In genomic region chr3:125072310-125072709, GRCh38 we compare ENCODE assay signal across 16 cellular contexts. TPM values are rescaled to one million over a fixed set of nuclear protein-coding genes. Genes with fewer than 3 reads are reported as not detected.
DNase-seq lines count a peak whose midpoint lies in the region; ATAC-seq and TF ChIP-seq lines count a peak whose summit lies in the region.
"Had no signal": no experiment of that assay in that cellular context is flagged by ENCODE, and none has a peak within 500 bp of the region (broad histone marks: within the 10 kb centered on the region; RNA-seq: fewer than 3 reads in every experiment).

No MANE protein-coding gene starts in this region.

- intact Hi-C loops in psoas muscle (cut with DNase I): no loop called here

- no peak overlapping the region for H3K4me3 ChIP-seq in cardiac fibroblast (replicated peaks in 1 of 2; ENCODE audit: low read depth in 2 of 2, low read length in 2 of 2)
- H3K4me3 ChIP-seq in psoas muscle: no peak overlapping the region
- H3K4me3 ChIP-seq: coronary artery, heart right ventricle, thoracic aorta had no signal

- ATAC-seq in psoas muscle (peak; percentile 43 to 58 (median 46)), GM18873 (IDR thresholded peaks at IDR 0.05; ENCODE audit: low FRiP score, unreplicated experiment) (no peak)
- ATAC-seq: PC-3 had no signal

- no peaks in the 10 kb centered on the region for H3K4me1 ChIP-seq in psoas muscle

- DNase-seq in GM03348 (ENCODE audit: low spot score) (peak; percentile 44), NCI-H1694 treated with DMSO at 0.1 percent for 48 hours (lab: John Stamatoyannopoulos, UW) (peak; percentile 72), cardiac fibroblast (ENCODE audit: low read depth in 2 of 2) (peak; percentile 41 to 45), psoas muscle (no peak)
- DNase-seq in stimulated activated CD4-positive, alpha-beta T cell treated with anti-CD3 and anti-CD28 coated beads, Interleukin-4, amount 100 ng/mL, for 1 hour: no peak
- DNase-seq in activated effector memory CD4-positive, alpha-beta T cell treated with anti-CD3 and anti-CD28 coated beads, Interleukin-2, amount 50 U/mL, for 16 hours: no peak
- DNase-seq: activated CD8-positive, alpha-beta memory T cell treated with anti-CD3 and anti-CD28 coated beads for 24 hours; CD4-positive, CD25-positive, alpha-beta regulatory T cell; heart right ventricle; NCI-H1436 treated with DMSO at 0.1 percent for 48 hours; NCI-H510A; PC-3; stimulated activated CD4-positive, alpha-beta T cell treated with anti-CD3 and anti-CD28 coated beads, Interleukin-4, amount 100 ng/mL, for 24 hours had no signal

- no peak overlapping the region for H3K27ac ChIP-seq in psoas muscle
- H3K27ac ChIP-seq: coronary artery, heart right ventricle, thoracic aorta had no signal

- no peaks in the 10 kb centered on the region for H3K9me3 ChIP-seq in psoas muscle
- H3K9me3 ChIP-seq: heart right ventricle, thoracic aorta had no signal

- no peaks in the 10 kb centered on the region for H3K36me3 ChIP-seq in psoas muscle (ENCODE audit: insufficient read depth in 1 of 2, low read depth in 1 of 2)
- H3K36me3 ChIP-seq: heart right ventricle, thoracic aorta had no signal

- no peak for TF ChIP-seq CTCF in cardiac fibroblast (IDR thresholded peaks at IDR 0.05; ENCODE audit: low read depth, low read length)
- TF ChIP-seq CTCF in psoas muscle (IDR thresholded peaks at IDR 0.05): no peak

- H3K27me3 ChIP-seq in psoas muscle (ENCODE audit: insufficient read depth in 3 of 3, low read length in 2 of 3): no peaks in the 10 kb centered on the region
- H3K27me3 ChIP-seq: heart right ventricle had no signal

RNA-seq across cellular contexts. Expression of gene HEG1, which starts 16.5 kb away (rescaled TPM):
- total RNA-seq in psoas muscle: 10 to 100 TPM; 11.7 to 38.7 (median 17.5) TPM
- polyA plus RNA-seq in psoas muscle: 1 to 10 TPM; 3.2 to 6.4 (median 4.5) TPM

Comparison
In these comparisons a context has a peak if more than half of its experiments do, and no peak if none do; other contexts are left out.
1. DNase-seq: peak in GM03348 (single experiment), NCI-H1694 treated with DMSO at 0.1 percent for 48 hours (single experiment) and cardiac fibroblast (2 of 2); none in psoas muscle (0 of 2), stimulated activated CD4-positive, alpha-beta T cell treated with anti-CD3 and anti-CD28 coated beads, Interleukin-4, amount 100 ng/mL, for 1 hour (single experiment) and activated effector memory CD4-positive, alpha-beta T cell treated with anti-CD3 and anti-CD28 coated beads, Interleukin-2, amount 50 U/mL, for 16 hours (single experiment).